In genomic region chr12:19003987-19004619, GRCh38 we compare ENCODE assay signal across 18 cellular contexts.
DNase-seq lines count a peak whose midpoint lies in the region; ATAC-seq and TF ChIP-seq lines count a peak whose summit lies in the region.
"Had no signal": no experiment of that assay in that cellular context is flagged by ENCODE, and none has a peak within 500 bp of the region (broad histone marks: within the 10 kb centered on the region; RNA-seq: fewer than 3 reads in every experiment).

No MANE protein-coding gene starts in this region.

- H3K9me3 ChIP-seq in HUES6 (ENCODE audit: control insufficient read depth, insufficient read depth, low read depth, low read length) = no peaks in the 10 kb centered on the region
- no peaks in the 10 kb centered on the region for H3K9me3 ChIP-seq in hepatocyte (ENCODE audit: low read depth)
- H3K9me3 ChIP-seq: BE2C had no signal

- in situ Hi-C loops in GM13976 (cut with MboI; ENCODE audit: low sequenced_read_pairs, unreplicated experiment) = no loop called here

- DNase-seq in ELF-1 (ENCODE audit: low read depth, low spot score) (peak; percentile 62), hepatocyte (ENCODE audit: low spot score) (no peak), iPS-NIHi7 (ENCODE audit: extremely low spot score) (peak; percentile 38), GM13976 (ENCODE audit: low spot score) (no peak), superior temporal gyrus (ENCODE audit: extremely low spot score) (no peak), amniotic stem cell (lab: John Stamatoyannopoulos, UW) (no peak)
- DNase-seq: 8988T; BE2C; CD4-positive, alpha-beta T cell; DMS53; NCI-H1105; NCI-H1694 treated with DMSO at 0.1 percent for 48 hours; NCI-H2107; NCI-H2227 treated with DMSO at 0.1 percent for 48 hours; NCI-H524 had no signal

- no peaks in the 10 kb centered on the region for H3K79me2 ChIP-seq in hepatocyte

- H3K27ac ChIP-seq in HUES6 (ENCODE audit: low read depth, low read length) (peak overlapping the region; percentile 84; the same call in 1 of the 2 replicates), hepatocyte (no peak overlapping the region)

- no peaks in the 10 kb centered on the region for H3K9me2 ChIP-seq in hepatocyte (replicated peaks; ENCODE audit: insufficient read depth)

- H3K4me1 ChIP-seq in HUES6 (ENCODE audit: control insufficient read depth, insufficient read depth, low read length) (peaks cover 57% of the 10 kb centered on the region), hepatocyte (ENCODE audit: insufficient read depth) (no peaks in the 10 kb centered on the region)
- H3K4me1 ChIP-seq: BE2C had no signal

- H3K27me3 ChIP-seq in HUES6 (ENCODE audit: control insufficient read depth, insufficient read depth, low read length) (no peaks in the 10 kb centered on the region), hepatocyte (no peaks in the 10 kb centered on the region)
- H3K27me3 ChIP-seq: BE2C had no signal

- H3K36me3 ChIP-seq in HUES6 (ENCODE audit: control insufficient read depth, insufficient read depth, low read length) = no peaks in the 10 kb centered on the region
- H3K36me3 ChIP-seq in hepatocyte (replicated peaks; ENCODE audit: insufficient read depth, low read depth) = no peaks in the 10 kb centered on the region
- H3K36me3 ChIP-seq: BE2C had no signal

- WGBS in hepatocyte (ENCODE audit: low lambda C conversion rate, missing lambda C conversion rate) = 73% methylated on average over 4 of the region's 4 CpGs

- H3K9ac ChIP-seq in HUES6 (ENCODE audit: low read length) = peak overlapping the region; percentile 56

- H4K20me1 ChIP-seq in hepatocyte (ENCODE audit: insufficient read depth, poor library complexity, severe bottlenecking) = no peaks in the 10 kb centered on the region

- H3K4me3 ChIP-seq in HUES6 (ENCODE audit: low read depth, low read length) (peak overlapping the region; percentile 39), hepatocyte (no peak overlapping the region)

- no peak overlapping the region for H3K4me2 ChIP-seq in hepatocyte

- ATAC-seq in GM21360 (IDR thresholded peaks at IDR 0.05; ENCODE audit: unreplicated experiment) = no peak
- ATAC-seq: Panc1 had no signal

- H2AFZ ChIP-seq in hepatocyte = peak overlapping the region; percentile 22

- TF ChIP-seq CTCF in hepatocyte (IDR thresholded peaks at IDR 0.05; ENCODE audit: poor library complexity) = no peak
- TF ChIP-seq CTCF in GM13976 (IDR thresholded peaks at IDR 0.05; ENCODE audit: borderline replicate concordance, control extremely low read depth, extremely low read depth, insufficient read depth, missing control alignments) = no peak

Comparison
In these comparisons a context has a peak if more than half of its experiments do, and no peak if none do; other contexts are left out.
1. DNase-seq: peak in ELF-1 (single experiment) and iPS-NIHi7 (single experiment); none in hepatocyte (single experiment), GM13976 (single experiment), superior temporal gyrus (single experiment) and amniotic stem cell (single experiment).